Comparison of ENCODE assay signal across 8 cellular contexts in genomic region chr1:16151200-16151708, GRCh38. TPM values are rescaled to one million over a fixed set of nuclear protein-coding genes. Genes with fewer than 3 reads are reported as not detected.
DNase-seq lines count a peak whose midpoint lies in the region; ATAC-seq and TF ChIP-seq lines count a peak whose summit lies in the region.

No MANE protein-coding gene starts in this region.

- intact Hi-C loops in breast epithelium (cut with DNase I; ENCODE audit: low total_unique reads) = no loop called here
- intact Hi-C loops in dorsolateral prefrontal cortex (cut with DNase I) = no loop called here

- no peak for ATAC-seq in HG03442 (IDR thresholded peaks at IDR 0.05; ENCODE audit: unreplicated experiment)
- ATAC-seq in GM21381 (IDR thresholded peaks at IDR 0.05; ENCODE audit: unreplicated experiment) = no peak

- H3K27ac ChIP-seq in breast epithelium = peak overlapping the region; percentile 94 to 96
- peak overlapping the region in 9 of 59 donors; percentile 0 to 58 (median 33) for H3K27ac ChIP-seq in dorsolateral prefrontal cortex

- peaks cover 47% of the 10 kb centered on the region for H3K4me1 Mint-ChIP-seq in neural crest cell

- DNase-seq in EH (ENCODE audit: low read depth) (peak; percentile 64), NCI-H2196 (lab: John Stamatoyannopoulos, UW; ENCODE audit: unreplicated experiment) (peak; percentile 66), breast epithelium (ENCODE audit: low spot score in 2 of 2) (peak in 1 of 2 donors; percentile 66), neural crest cell (ENCODE audit: low read depth, low spot score) (no peak), NOMO-1 treated with dmso at 0.1 percent for 144 hours (lab: John Stamatoyannopoulos, UW; ENCODE audit: unreplicated experiment) (no peak), dorsolateral prefrontal cortex (no peak)

- peak overlapping the region; percentile 79 for H3K4me3 Mint-ChIP-seq in neural crest cell

- H3K27me3 Mint-ChIP-seq in neural crest cell (ENCODE audit: low read depth) = no peaks in the 10 kb centered on the region

- H3K36me3 ChIP-seq in breast epithelium = no peaks in the 10 kb centered on the region

- no peaks in the 10 kb centered on the region for H3K27me3 ChIP-seq in breast epithelium
- H3K27me3 ChIP-seq in dorsolateral prefrontal cortex = peaks cover 0 to 75% (median 14%) of the 10 kb centered on the region in 45 donors

- H3K36me3 Mint-ChIP-seq in neural crest cell (ENCODE audit: low read depth) = peaks cover 11% of the 10 kb centered on the region

- H3K4me3 ChIP-seq in breast epithelium (peak overlapping the region in 1 of 3 donors; percentile 37), dorsolateral prefrontal cortex (no peak overlapping the region)

- peak overlapping the region; percentile 23 for H3K27ac Mint-ChIP-seq in neural crest cell (ENCODE audit: unreplicated experiment)

- TF ChIP-seq CTCF in breast epithelium (IDR thresholded peaks at IDR 0.05) (no peak), neural crest cell (conservative IDR thresholded peaks at IDR 0.05) (no peak), dorsolateral prefrontal cortex (IDR thresholded peaks at IDR 0.05 in 54 of 56, conservative IDR thresholded peaks at IDR 0.05 in 2 of 56; ENCODE audit: low read depth in 1 of 56, partially characterized antibody in 56 of 56) (no peak)

- H3K4me1 ChIP-seq in breast epithelium = peaks cover 16 to 34% of the 10 kb centered on the region in 2 donors

- TF ChIP-seq POLR2A in breast epithelium (IDR thresholded peaks at IDR 0.05) = no peak

- H3K9me3 ChIP-seq in breast epithelium = no peaks in the 10 kb centered on the region

- H3K9me3 Mint-ChIP-seq in neural crest cell = no peaks in the 10 kb centered on the region

RNA-seq across cellular contexts. Expression of gene EPHA2, which starts 4.6 kb away (rescaled TPM):
- total RNA-seq in breast epithelium (10 to 100 TPM in 2 of 3 donors, 1 to 10 TPM in 1; 5.8 to 18.4 (median 16.7) TPM), neural crest cell (21.7 and 25.0 TPM in 2 replicates), dorsolateral prefrontal cortex (10 to 100 TPM in 5 of 120 experiments, 1 to 10 TPM in 115; 1.4 to 14.6 (median 4.4) TPM)

Comparison
In these comparisons a context has a peak if more than half of its experiments do, and no peak if none do; other contexts are left out.
1. DNase-seq: peak in EH (single experiment) and NCI-H2196 (single experiment); none in neural crest cell (single experiment), NOMO-1 treated with dmso at 0.1 percent for 144 hours (single experiment) and dorsolateral prefrontal cortex (0 of 10).